In genomic region chr3:14289590-14290453, GRCh38 we compare ENCODE assay signal across 1 cellular context.
TF ChIP-seq lines count a peak whose summit lies in the region.

No MANE protein-coding gene starts in this region.

TF ChIP-seq in HEK293, 187 proteins besides CTCF, POLR2A, EP300 and RAD21 (continued from another document and continues in another):
- TF ChIP-seq, protein P1, sequence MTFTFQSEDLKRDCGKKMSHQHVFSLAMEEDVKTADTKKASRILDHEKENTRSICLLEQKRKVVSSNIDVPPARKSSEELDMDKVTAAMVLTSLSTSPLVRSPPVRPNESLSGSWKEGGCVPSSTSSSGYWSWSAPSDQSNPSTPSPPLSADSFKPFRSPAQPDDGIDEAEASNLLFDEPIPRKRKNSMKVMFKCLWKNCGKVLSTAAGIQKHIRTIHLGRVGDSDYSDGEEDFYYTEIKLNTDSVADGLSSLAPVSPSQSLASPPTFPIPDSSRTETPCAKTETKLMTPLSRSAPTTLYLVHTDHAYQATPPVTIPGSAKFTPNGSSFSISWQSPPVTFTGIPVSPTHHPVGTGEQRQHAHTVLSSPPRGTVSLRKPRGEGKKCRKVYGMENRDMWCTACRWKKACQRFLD (tag by site-specific recombination; IDR thresholded peaks at IDR 0.05) = no peak
- TF ChIP-seq ZBTB11 (tag by site-specific recombination; conservative IDR thresholded peaks at IDR 0.05; ENCODE audit: low read depth) (no peak), ZNF214 (tag by site-specific recombination; IDR thresholded peaks at IDR 0.05; ENCODE audit: borderline replicate concordance) (no peak), ZNF510 (tag by site-specific recombination; IDR thresholded peaks at IDR 0.05; ENCODE audit: insufficient replicate concordance) (no peak), ZBTB17 (tag by site-specific recombination; IDR thresholded peaks at IDR 0.05) (peak; percentile 78), ZNF529 (tag by site-specific recombination; IDR thresholded peaks at IDR 0.05; ENCODE audit: insufficient replicate concordance) (no peak), ZNF10 (tag by site-specific recombination; IDR thresholded peaks at IDR 0.05) (no peak), ZNF555 (tag by site-specific recombination; conservative IDR thresholded peaks at IDR 0.05) (no peak), ZNF391 (tag by site-specific recombination; IDR thresholded peaks at IDR 0.05; ENCODE audit: borderline replicate concordance, low read depth) (no peak), KLF16 (tag by site-specific recombination; IDR thresholded peaks at IDR 0.05) (no peak), ZNF513 (tag by site-specific recombination; IDR thresholded peaks at IDR 0.05) (no peak), SP3 (tag by site-specific recombination; IDR thresholded peaks at IDR 0.05) (no peak), ZNF211 (tag by site-specific recombination; IDR thresholded peaks at IDR 0.05; ENCODE audit: low read depth) (no peak), SCRT1 (tag by site-specific recombination; IDR thresholded peaks at IDR 0.05; ENCODE audit: borderline replicate concordance) (no peak), TCF7L2 (IDR thresholded peaks at IDR 0.05; ENCODE audit: borderline replicate concordance, low read depth, low read length) (no peak), GLI2 (tag by site-specific recombination; IDR thresholded peaks at IDR 0.05; ENCODE audit: borderline replicate concordance, low read depth) (no peak), ZNF37A (tag by site-specific recombination; IDR thresholded peaks at IDR 0.05) (no peak), ZNF155 (tag by site-specific recombination; IDR thresholded peaks at IDR 0.05) (no peak), MZF1 (tag by site-specific recombination; IDR thresholded peaks at IDR 0.05; ENCODE audit: borderline replicate concordance) (no peak), SETDB1 (IDR thresholded peaks at IDR 0.05; ENCODE audit: insufficient read length, low read length) (no peak), ZNF768 (tag by site-specific recombination; IDR thresholded peaks at IDR 0.05) (no peak), ZNF830 (tag by site-specific recombination; IDR thresholded peaks at IDR 0.05; ENCODE audit: low read depth) (no peak), ZNF596 (tag by site-specific recombination; IDR thresholded peaks at IDR 0.05) (no peak), MYNN (tag by site-specific recombination; IDR thresholded peaks at IDR 0.05; ENCODE audit: borderline replicate concordance) (no peak), ZNF561 (tag by site-specific recombination; IDR thresholded peaks at IDR 0.05; ENCODE audit: borderline replicate concordance) (no peak), ZNF114 (tag by site-specific recombination; IDR thresholded peaks at IDR 0.05) (no peak), KLF9 (tag by site-specific recombination; IDR thresholded peaks at IDR 0.05; ENCODE audit: low read depth) (no peak), ZNF184 (tag by site-specific recombination; IDR thresholded peaks at IDR 0.05) (no peak; the same call in 1 of the 2 replicates), ZNF549 (tag by site-specific recombination; IDR thresholded peaks at IDR 0.05) (no peak), ZNF660 (tag by site-specific recombination; IDR thresholded peaks at IDR 0.05) (peak; percentile 71; the same call in 1 of the 2 replicates), ZNF266 (tag by site-specific recombination; IDR thresholded peaks at IDR 0.05; ENCODE audit: low read depth) (no peak), ZNF530 (tag by site-specific recombination; IDR thresholded peaks at IDR 0.05; ENCODE audit: low read depth) (no peak), ZNF645 (tag by site-specific recombination; IDR thresholded peaks at IDR 0.05) (no peak), ZNF248 (tag by site-specific recombination; IDR thresholded peaks at IDR 0.05) (no peak), ZFP3 (tag by site-specific recombination; IDR thresholded peaks at IDR 0.05; ENCODE audit: low read depth) (no peak), ZNF404 (tag by site-specific recombination; IDR thresholded peaks at IDR 0.05) (no peak), ZNF132 (tag by site-specific recombination; IDR thresholded peaks at IDR 0.05; ENCODE audit: borderline replicate concordance) (no peak), AEBP2 (tag by site-specific recombination; IDR thresholded peaks at IDR 0.05; ENCODE audit: borderline replicate concordance) (no peak), ZNF174 (tag by site-specific recombination; IDR thresholded peaks at IDR 0.05) (no peak), ZNF175 (tag by site-specific recombination; IDR thresholded peaks at IDR 0.05) (no peak), ZBTB10 (tag by site-specific recombination; IDR thresholded peaks at IDR 0.05) (no peak), ZXDB (tag by site-specific recombination; IDR thresholded peaks at IDR 0.05) (no peak), ZNF473 (tag by site-specific recombination; IDR thresholded peaks at IDR 0.05) (no peak), ZNF548 (tag by site-specific recombination; IDR thresholded peaks at IDR 0.05) (no peak), ZNF639 (tag by site-specific recombination; IDR thresholded peaks at IDR 0.05) (no peak), ZNF416 (tag by site-specific recombination; IDR thresholded peaks at IDR 0.05) (no peak)
- TF ChIP-seq, protein P2, sequence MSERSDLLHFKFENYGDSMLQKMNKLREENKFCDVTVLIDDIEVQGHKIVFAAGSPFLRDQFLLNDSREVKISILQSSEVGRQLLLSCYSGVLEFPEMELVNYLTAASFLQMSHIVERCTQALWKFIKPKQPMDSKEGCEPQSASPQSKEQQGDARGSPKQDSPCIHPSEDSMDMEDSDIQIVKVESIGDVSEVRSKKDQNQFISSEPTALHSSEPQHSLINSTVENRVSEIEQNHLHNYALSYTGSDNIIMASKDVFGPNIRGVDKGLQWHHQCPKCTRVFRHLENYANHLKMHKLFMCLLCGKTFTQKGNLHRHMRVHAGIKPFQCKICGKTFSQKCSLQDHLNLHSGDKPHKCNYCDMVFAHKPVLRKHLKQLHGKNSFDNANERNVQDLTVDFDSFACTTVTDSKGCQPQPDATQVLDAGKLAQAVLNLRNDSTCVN (tag by site-specific recombination; optimal IDR thresholded peaks at IDR 0.05) = no peak
- TF ChIP-seq, protein P3, sequence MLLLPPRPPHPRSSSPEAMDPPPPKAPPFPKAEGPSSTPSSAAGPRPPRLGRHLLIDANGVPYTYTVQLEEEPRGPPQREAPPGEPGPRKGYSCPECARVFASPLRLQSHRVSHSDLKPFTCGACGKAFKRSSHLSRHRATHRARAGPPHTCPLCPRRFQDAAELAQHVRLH (tag by site-specific recombination; IDR thresholded peaks at IDR 0.05) = no peak
- TF ChIP-seq, protein P4, sequence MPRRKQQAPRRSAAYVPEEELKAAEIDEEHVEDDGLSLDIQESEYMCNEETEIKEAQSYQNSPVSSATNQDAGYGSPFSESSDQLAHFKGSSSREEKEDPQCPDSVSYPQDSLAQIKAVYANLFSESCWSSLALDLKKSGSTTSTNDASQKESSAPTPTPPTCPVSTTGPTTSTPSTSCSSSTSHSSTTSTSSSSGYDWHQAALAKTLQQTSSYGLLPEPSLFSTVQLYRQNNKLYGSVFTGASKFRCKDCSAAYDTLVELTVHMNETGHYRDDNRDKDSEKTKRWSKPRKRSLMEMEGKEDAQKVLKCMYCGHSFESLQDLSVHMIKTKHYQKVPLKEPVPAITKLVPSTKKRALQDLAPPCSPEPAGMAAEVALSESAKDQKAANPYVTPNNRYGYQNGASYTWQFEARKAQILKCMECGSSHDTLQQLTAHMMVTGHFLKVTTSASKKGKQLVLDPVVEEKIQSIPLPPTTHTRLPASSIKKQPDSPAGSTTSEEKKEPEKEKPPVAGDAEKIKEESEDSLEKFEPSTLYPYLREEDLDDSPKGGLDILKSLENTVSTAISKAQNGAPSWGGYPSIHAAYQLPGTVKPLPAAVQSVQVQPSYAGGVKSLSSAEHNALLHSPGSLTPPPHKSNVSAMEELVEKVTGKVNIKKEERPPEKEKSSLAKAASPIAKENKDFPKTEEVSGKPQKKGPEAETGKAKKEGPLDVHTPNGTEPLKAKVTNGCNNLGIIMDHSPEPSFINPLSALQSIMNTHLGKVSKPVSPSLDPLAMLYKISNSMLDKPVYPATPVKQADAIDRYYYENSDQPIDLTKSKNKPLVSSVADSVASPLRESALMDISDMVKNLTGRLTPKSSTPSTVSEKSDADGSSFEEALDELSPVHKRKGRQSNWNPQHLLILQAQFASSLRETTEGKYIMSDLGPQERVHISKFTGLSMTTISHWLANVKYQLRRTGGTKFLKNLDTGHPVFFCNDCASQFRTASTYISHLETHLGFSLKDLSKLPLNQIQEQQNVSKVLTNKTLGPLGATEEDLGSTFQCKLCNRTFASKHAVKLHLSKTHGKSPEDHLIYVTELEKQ (tag by site-specific recombination; IDR thresholded peaks at IDR 0.05; ENCODE audit: borderline replicate concordance) = peak; percentile 62; the same call in 1 of the 2 replicates
